In the genomic region with DNA sequence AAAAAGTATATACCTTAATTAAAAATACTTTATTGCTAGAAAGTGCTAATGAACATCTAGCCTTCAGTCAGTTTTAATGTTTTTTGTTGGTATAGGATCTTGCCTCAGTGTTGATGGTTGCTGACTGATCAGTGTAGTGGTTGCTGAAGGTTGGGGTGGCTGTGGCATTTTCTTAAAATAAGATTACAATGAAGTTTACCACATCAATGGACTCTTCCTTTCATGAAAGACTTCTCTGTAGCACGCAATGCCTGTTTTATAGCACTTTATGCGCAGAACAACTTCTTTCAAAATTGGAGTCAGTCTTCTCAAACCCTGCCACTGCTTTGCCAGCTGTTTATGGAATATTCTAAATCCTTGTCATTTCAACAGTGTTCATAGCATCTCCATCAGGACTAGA, we compare ENCODE assay signal across 15 cellular contexts. TPM values are rescaled to one million over a fixed set of nuclear protein-coding genes. Genes with fewer than 3 reads are reported as not detected.
DNase-seq lines count a peak whose midpoint lies in the region; ATAC-seq and TF ChIP-seq lines count a peak whose summit lies in the region.
"Had no signal": no experiment of that assay in that cellular context is flagged by ENCODE, and none has a peak within 500 bp of the region (broad histone marks: within the 10 kb centered on the region; RNA-seq: fewer than 3 reads in every experiment).

No MANE protein-coding gene starts in this region.

- H3K27ac ChIP-seq in breast epithelium = no peak overlapping the region
- H3K27ac ChIP-seq: GM23248 had no signal

- DNase-seq in activated CD4-positive, alpha-beta T cell treated with anti-CD3 and anti-CD28 coated beads, Interleukin-2, amount 10 ng/mL, durations not matched to agents 24 days and 14 days = peak; percentile 71
- DNase-seq in activated CD4-positive, alpha-beta T cell treated with anti-CD3 and anti-CD28 coated beads, Interleukin-2, amount 50 U/mL, for 48 hours = no peak
- no peak for DNase-seq in MCF 10A (ENCODE audit: unreplicated experiment)
- no peak for DNase-seq in breast epithelium (ENCODE audit: low spot score in 2 of 2)
- DNase-seq in activated T-helper 2 cell treated with anti-CD3 and anti-CD28 coated beads, Interferon-gamma antibody, Interleukin-2, Interleukin-4, amounts not matched to agents 10 μg/mL and 5 μg/mL and 100 μg/mL, durations not matched to agents 14 hours and 24 hours and 36 hours (ENCODE audit: low spot score) = peak; percentile 11
- no peak for DNase-seq in MV-4-11 (lab: John Stamatoyannopoulos, UW)
- DNase-seq: ACHN; Calu3; CD4-positive, alpha-beta T cell; DMS 273 treated with DMSO at 0.1 percent for 48 hours; GM23248 had no signal

- peaks cover 24% of the 10 kb centered on the region for H3K27me3 Mint-ChIP-seq in activated CD4-positive, alpha-beta T cell treated with anti-CD3 and anti-CD28 coated beads, Interleukin-2, amount 10 ng/mL, durations not matched to agents 24 days and 14 days
- H3K27me3 Mint-ChIP-seq in MCF 10A (ENCODE audit: insufficient read depth, unreplicated experiment) = no peaks in the 10 kb centered on the region
- peaks cover 13% of the 10 kb centered on the region for H3K27me3 Mint-ChIP-seq in T-helper 1 cell treated with Interleukin-12 subunit alpha and Interleukin-12 subunit beta and Interleukin-4 antibody, amounts not matched to agents 30 μg/mL and 1 μg/mL, for 36 hours (ENCODE audit: low read depth)
- peaks cover 11% of the 10 kb centered on the region for H3K27me3 Mint-ChIP-seq in activated T-helper 2 cell treated with anti-CD3 and anti-CD28 coated beads, Interferon-gamma antibody, Interleukin-2, Interleukin-4, amounts not matched to agents 10 μg/mL and 5 μg/mL and 100 μg/mL, durations not matched to agents 14 hours and 24 hours and 36 hours (ENCODE audit: low read depth)

- no peaks in the 10 kb centered on the region for H3K4me1 ChIP-seq in breast epithelium

- peaks cover 0 to 4% of the 10 kb centered on the region in 2 donors for H3K9me3 ChIP-seq in breast epithelium

- TF ChIP-seq CTCF in MCF 10A (IDR thresholded peaks at IDR 0.05; ENCODE audit: unreplicated experiment) (no peak), breast epithelium (IDR thresholded peaks at IDR 0.05) (no peak)

- H3K4me1 Mint-ChIP-seq in activated CD4-positive, alpha-beta T cell treated with anti-CD3 and anti-CD28 coated beads, Interleukin-2, amount 10 ng/mL, durations not matched to agents 24 days and 14 days = peaks cover 11% of the 10 kb centered on the region
- H3K4me1 Mint-ChIP-seq in MCF 10A (ENCODE audit: insufficient read depth, unreplicated experiment) = peaks cover 43% of the 10 kb centered on the region
- H3K4me1 Mint-ChIP-seq in T-helper 1 cell treated with Interleukin-12 subunit alpha and Interleukin-12 subunit beta and Interleukin-4 antibody, amounts not matched to agents 30 μg/mL and 1 μg/mL, for 36 hours (ENCODE audit: low read depth) = peaks cover 5% of the 10 kb centered on the region
- H3K4me1 Mint-ChIP-seq in activated T-helper 2 cell treated with anti-CD3 and anti-CD28 coated beads, Interferon-gamma antibody, Interleukin-2, Interleukin-4, amounts not matched to agents 10 μg/mL and 5 μg/mL and 100 μg/mL, durations not matched to agents 14 hours and 24 hours and 36 hours (ENCODE audit: low read depth) = peaks cover 17% of the 10 kb centered on the region

- no peak for ATAC-seq in HG02852 (IDR thresholded peaks at IDR 0.05; ENCODE audit: unreplicated experiment)
- ATAC-seq: HCT116 had no signal

- no TSS peak for BruUV-seq in MCF 10A (replicated peaks; lab: Mats Ljungman, UMichigan)

- H3K27ac Mint-ChIP-seq in activated CD4-positive, alpha-beta T cell treated with anti-CD3 and anti-CD28 coated beads, Interleukin-2, amount 10 ng/mL, durations not matched to agents 24 days and 14 days = no peak overlapping the region
- H3K27ac Mint-ChIP-seq in MCF 10A (ENCODE audit: low read depth, unreplicated experiment) = peak overlapping the region; percentile 20
- no peak overlapping the region for H3K27ac Mint-ChIP-seq in T-helper 1 cell treated with Interleukin-12 subunit alpha and Interleukin-12 subunit beta and Interleukin-4 antibody, amounts not matched to agents 30 μg/mL and 1 μg/mL, for 36 hours
- H3K27ac Mint-ChIP-seq in activated T-helper 2 cell treated with anti-CD3 and anti-CD28 coated beads, Interferon-gamma antibody, Interleukin-2, Interleukin-4, amounts not matched to agents 10 μg/mL and 5 μg/mL and 100 μg/mL, durations not matched to agents 14 hours and 24 hours and 36 hours = no peak overlapping the region
- H3K27ac Mint-ChIP-seq: CD4-positive, alpha-beta T cell had no signal

- TF ChIP-seq POLR2A in breast epithelium (IDR thresholded peaks at IDR 0.05) = no peak

- H3K27me3 ChIP-seq in breast epithelium = no peaks in the 10 kb centered on the region
- H3K27me3 ChIP-seq: BLaER1 treated with 17β-estradiol and CSF1 and Interleukin-3, amounts not matched to agents 10 nM and 100 nM had no signal

- H3K36me3 Mint-ChIP-seq in activated CD4-positive, alpha-beta T cell treated with anti-CD3 and anti-CD28 coated beads, Interleukin-2, amount 10 ng/mL, durations not matched to agents 24 days and 14 days (ENCODE audit: low read depth) = no peaks in the 10 kb centered on the region
- H3K36me3 Mint-ChIP-seq in MCF 10A (ENCODE audit: insufficient read depth, unreplicated experiment) = peaks cover 31% of the 10 kb centered on the region
- H3K36me3 Mint-ChIP-seq in T-helper 1 cell treated with Interleukin-12 subunit alpha and Interleukin-12 subunit beta and Interleukin-4 antibody, amounts not matched to agents 30 μg/mL and 1 μg/mL, for 36 hours (ENCODE audit: low read depth) = no peaks in the 10 kb centered on the region
- peaks cover 5% of the 10 kb centered on the region for H3K36me3 Mint-ChIP-seq in activated T-helper 2 cell treated with anti-CD3 and anti-CD28 coated beads, Interferon-gamma antibody, Interleukin-2, Interleukin-4, amounts not matched to agents 10 μg/mL and 5 μg/mL and 100 μg/mL, durations not matched to agents 14 hours and 24 hours and 36 hours (ENCODE audit: low read depth)

- H3K9me3 Mint-ChIP-seq in activated CD4-positive, alpha-beta T cell treated with anti-CD3 and anti-CD28 coated beads, Interleukin-2, amount 10 ng/mL, durations not matched to agents 24 days and 14 days = peaks cover 5% of the 10 kb centered on the region
- H3K9me3 Mint-ChIP-seq in MCF 10A (ENCODE audit: unreplicated experiment) = peaks cover 7% of the 10 kb centered on the region
- H3K9me3 Mint-ChIP-seq in T-helper 1 cell treated with Interleukin-12 subunit alpha and Interleukin-12 subunit beta and Interleukin-4 antibody, amounts not matched to agents 30 μg/mL and 1 μg/mL, for 36 hours = peaks cover 8% of the 10 kb centered on the region
- peaks cover 11% of the 10 kb centered on the region for H3K9me3 Mint-ChIP-seq in activated T-helper 2 cell treated with anti-CD3 and anti-CD28 coated beads, Interferon-gamma antibody, Interleukin-2, Interleukin-4, amounts not matched to agents 10 μg/mL and 5 μg/mL and 100 μg/mL, durations not matched to agents 14 hours and 24 hours and 36 hours

- no peak overlapping the region for H3K4me3 Mint-ChIP-seq in activated CD4-positive, alpha-beta T cell treated with anti-CD3 and anti-CD28 coated beads, Interleukin-2, amount 10 ng/mL, durations not matched to agents 24 days and 14 days
- no peak overlapping the region for H3K4me3 Mint-ChIP-seq in MCF 10A (ENCODE audit: unreplicated experiment)
- H3K4me3 Mint-ChIP-seq in T-helper 1 cell treated with Interleukin-12 subunit alpha and Interleukin-12 subunit beta and Interleukin-4 antibody, amounts not matched to agents 30 μg/mL and 1 μg/mL, for 36 hours = peak overlapping the region; percentile 45
- H3K4me3 Mint-ChIP-seq in activated T-helper 2 cell treated with anti-CD3 and anti-CD28 coated beads, Interferon-gamma antibody, Interleukin-2, Interleukin-4, amounts not matched to agents 10 μg/mL and 5 μg/mL and 100 μg/mL, durations not matched to agents 14 hours and 24 hours and 36 hours (ENCODE audit: low read depth) = no peak overlapping the region
- H3K4me3 Mint-ChIP-seq: CD4-positive, alpha-beta T cell had no signal

- CTCF ChIA-PET in MCF 10A (lab: Yijun Ruan, JAX) = interaction anchor here (0.8 to 1.7 kb wide), 2 partner anchors 13 to 173 kb away, joined by 3 to 7 read pairs; no protein-coding TSS in a partner anchor

- H3K36me3 ChIP-seq in breast epithelium = no peaks in the 10 kb centered on the region

- intact Hi-C loops in activated CD4-positive, alpha-beta T cell treated with anti-CD3 and anti-CD28 coated beads, Interleukin-2, amount 10 ng/mL, durations not matched to agents 24 days and 14 days (cut with micrococcal nuclease) = no loop called here
- intact Hi-C loops in MCF 10A (cut with micrococcal nuclease) = no loop called here
- intact Hi-C loops in breast epithelium (cut with DNase I; ENCODE audit: low total_unique reads) = no loop called here
- intact Hi-C loops in activated T-helper 2 cell treated with anti-CD3 and anti-CD28 coated beads, Interferon-gamma antibody, Interleukin-2, Interleukin-4, amounts not matched to agents 10 μg/mL and 5 μg/mL and 100 μg/mL, durations not matched to agents 14 hours and 24 hours and 36 hours (cut with micrococcal nuclease) = no loop called here

- POLR2A ChIA-PET in MCF 10A (lab: Yijun Ruan, JAX) = no interaction called here

- no peak overlapping the region for H3K4me3 ChIP-seq in breast epithelium
- H3K4me3 ChIP-seq: BLaER1 treated with 17β-estradiol and CSF1 and Interleukin-3, amounts not matched to agents 10 nM and 100 nM; GM23248 had no signal

RNA-seq across cellular contexts. Expression of gene LDLRAD3, which starts 50.6 kb away (rescaled TPM):
- total RNA-seq in activated CD4-positive, alpha-beta T cell treated with anti-CD3 and anti-CD28 coated beads, Interleukin-2, amount 10 ng/mL, durations not matched to agents 24 days and 14 days = 0.54 and 1.4 TPM in 2 replicates
- total RNA-seq in MCF 10A (2022) (39.2 and 55.7 TPM in 2 replicates), breast epithelium (10 to 100 TPM; 20.3 to 45.4 (median 40.6) TPM)
- total RNA-seq in activated T-helper 2 cell treated with anti-CD3 and anti-CD28 coated beads, Interferon-gamma antibody, Interleukin-2, Interleukin-4, amounts not matched to agents 10 μg/mL and 5 μg/mL and 100 μg/mL, durations not matched to agents 14 hours and 24 hours and 36 hours = 0.76 and 1.4 TPM in 2 replicates

Comparison
In these comparisons a context has a peak if more than half of its experiments do, and no peak if none do; other contexts are left out.
1. DNase-seq: peak in activated CD4-positive, alpha-beta T cell treated with anti-CD3 and anti-CD28 coated beads, Interleukin-2, amount 10 ng/mL, durations not matched to agents 24 days and 14 days (single experiment) and activated T-helper 2 cell treated with anti-CD3 and anti-CD28 coated beads, Interferon-gamma antibody, Interleukin-2, Interleukin-4, amounts not matched to agents 10 μg/mL and 5 μg/mL and 100 μg/mL, durations not matched to agents 14 hours and 24 hours and 36 hours (single experiment); none in activated CD4-positive, alpha-beta T cell treated with anti-CD3 and anti-CD28 coated beads, Interleukin-2, amount 50 U/mL, for 48 hours (0 of 2), MCF 10A (single experiment), breast epithelium (0 of 2) and MV-4-11 (single experiment).